8 cellular contexts compared by ENCODE assay signal in the genomic region with DNA sequence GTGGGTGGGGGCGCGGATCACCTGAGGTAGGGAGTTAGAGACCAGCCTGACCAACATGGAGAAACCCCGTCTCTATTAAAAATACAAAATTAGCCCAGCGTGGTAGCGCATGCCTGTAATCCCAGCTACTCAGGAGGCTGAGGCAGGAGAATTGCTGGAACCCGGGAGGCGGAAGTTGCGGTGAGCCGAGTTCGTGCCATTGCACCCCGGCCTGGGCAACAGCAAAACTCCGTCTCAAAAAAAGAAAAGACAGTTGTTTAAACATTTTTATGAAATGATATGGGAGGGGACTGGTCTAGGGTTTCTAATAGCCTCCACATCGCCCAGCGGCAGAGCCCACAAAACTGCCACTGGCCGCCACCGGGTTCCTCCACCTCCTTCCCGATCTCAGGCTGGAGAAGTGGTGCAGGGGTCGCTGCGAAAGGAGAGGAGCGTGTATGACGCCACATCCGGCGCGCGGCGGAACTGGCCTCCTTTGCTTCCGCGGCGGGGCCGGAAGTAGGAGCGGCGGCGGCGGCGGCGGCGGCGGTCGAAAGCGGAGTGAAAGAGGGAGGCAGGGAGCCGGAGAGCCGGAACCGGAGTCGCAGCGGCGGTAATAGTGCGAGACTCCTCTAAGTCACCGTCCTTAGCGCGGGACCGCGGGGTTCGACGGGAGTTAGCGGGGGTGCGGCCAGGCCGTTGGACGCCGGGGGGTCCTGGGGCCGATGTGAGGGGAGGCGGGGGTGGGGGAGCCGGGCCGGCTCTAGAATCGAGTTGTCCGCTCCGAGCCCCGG. TPM values are rescaled to one million over a fixed set of nuclear protein-coding genes. Genes with fewer than 3 reads are reported as not detected.
DNase-seq lines count a peak whose midpoint lies in the region; FAIRE-seq and TF ChIP-seq lines count a peak whose summit lies in the region.

A gene (plus strand): TSS at position 492 of the 773 bp plus-strand sequence. CDS start 384 bp downstream, outside the sequence.

- peak within 1 kb of the TSS; percentile 47 to 90 for H3K27ac ChIP-seq in SK-N-SH (ENCODE audit: low read depth in 2 of 2, low read length in 1 of 2)

- 6% methylated on average over 33 of the region's 67 CpGs for WGBS in SK-N-SH (ENCODE audit: low lambda C conversion rate)

- no peaks in the 10 kb centered on the region for H3K27me3 Mint-ChIP-seq in activated naive CD4-positive, alpha-beta T cell treated with anti-CD3 and anti-CD28 coated beads, Interleukin-2, amount 10 ng/mL, durations not matched to agents 7 days and 5 days

- no peaks in the 10 kb centered on the region for H3K27me3 ChIP-seq in SK-N-SH (ENCODE audit: insufficient read depth)

- peak in 1 of 2 experiments; percentile 53; a peak in 1 of 4 replicates for TF ChIP-seq EP300 in SK-N-SH (IDR thresholded peaks at IDR 0.05; ENCODE audit: borderline replicate concordance in 1 of 2, low read depth in 1 of 2, low read length in 1 of 2)

- POLR2A ChIA-PET in SK-N-SH (lab: Yijun Ruan, JAX): interaction anchor here (0.6 to 2.7 kb wide), 6 partner anchors 10 to 258 kb away, joined by 3 to 15 read pairs (median 4); a partner anchor contains a TSS

- peaks cover 49% of the 10 kb centered on the region for H3F3A ChIP-seq in SK-N-SH (replicated peaks; ENCODE audit: insufficient read depth)

- FAIRE-seq in H54 (lab: Jason Lieb, UNC): no peak

- H3K4me1 Mint-ChIP-seq in activated naive CD4-positive, alpha-beta T cell treated with anti-CD3 and anti-CD28 coated beads, Interleukin-2, amount 10 ng/mL, durations not matched to agents 7 days and 5 days: peaks cover 50% of the 10 kb centered on the region

- peak within 1 kb of the TSS; percentile 93 for H3K27ac Mint-ChIP-seq in activated naive CD4-positive, alpha-beta T cell treated with anti-CD3 and anti-CD28 coated beads, Interleukin-2, amount 10 ng/mL, durations not matched to agents 7 days and 5 days

- H3K9me2 ChIP-seq in SK-N-SH: no peaks in the 10 kb centered on the region

- H3K79me2 ChIP-seq in SK-N-SH (ENCODE audit: insufficient read depth): peaks cover 71% of the 10 kb centered on the region

- H3K9me3 Mint-ChIP-seq in activated naive CD4-positive, alpha-beta T cell treated with anti-CD3 and anti-CD28 coated beads, Interleukin-2, amount 10 ng/mL, durations not matched to agents 7 days and 5 days: no peaks in the 10 kb centered on the region

- H3K4me3 Mint-ChIP-seq in activated naive CD4-positive, alpha-beta T cell treated with anti-CD3 and anti-CD28 coated beads, Interleukin-2, amount 10 ng/mL, durations not matched to agents 7 days and 5 days: peak within 1 kb of the TSS; percentile 86

- no peak for TF ChIP-seq RAD21 in SK-N-SH (IDR thresholded peaks at IDR 0.05; ENCODE audit: low read length)

- H3K4me2 ChIP-seq in SK-N-SH: peak within 1 kb of the TSS; percentile 89

- peak; percentile 62 for TF ChIP-seq POLR2A in H54 (IDR thresholded peaks at IDR 0.05; ENCODE audit: low read depth, low read length)

- no peak; the same call in 1 of the 2 replicates for TF ChIP-seq CTCF in SK-N-SH (IDR thresholded peaks at IDR 0.05)

- peak within 1 kb of the TSS; percentile 76 to 78 for H3K4me3 ChIP-seq in SK-N-SH (ENCODE audit: low read depth in 2 of 2, low read length in 1 of 2)

- H3K4me1 ChIP-seq in SK-N-SH (ENCODE audit: control insufficient read depth in 1 of 2, insufficient read depth in 2 of 2, low read depth in 1 of 2, low read length in 1 of 2): peaks cover 5 to 18% of the 10 kb centered on the region in 2 experiments; a peak in 3 of 4 replicates

- H2AFZ ChIP-seq in SK-N-SH (ENCODE audit: low read depth): no peak within 1 kb of the TSS

- peak; percentile 82 for DNase-seq in DMS153 treated with DMSO at 0.1 percent for 48 hours (lab: John Stamatoyannopoulos, UW; ENCODE audit: unreplicated experiment)
- peak; percentile 92 for DNase-seq in H54 (ENCODE audit: insufficient read length, low spot score)
- peak; percentile 83 for DNase-seq in MV-4-11 (lab: John Stamatoyannopoulos, UW)
- DNase-seq in SK-N-SH: peak; percentile 97
- peak; percentile 95 for DNase-seq in activated naive CD4-positive, alpha-beta T cell treated with anti-CD3 and anti-CD28 coated beads, Interleukin-2, amount 10 ng/mL, durations not matched to agents 7 days and 5 days
- peak; percentile 93 for DNase-seq in germinal center (ENCODE audit: low spot score)
- peak; percentile 78 for DNase-seq in occipital lobe (lab: John Stamatoyannopoulos, UW)
- DNase-seq in superior temporal gyrus (ENCODE audit: extremely low spot score): peak; percentile 91

- no peaks in the 10 kb centered on the region for H3K9me3 ChIP-seq in SK-N-SH

- peaks cover 46% of the 10 kb centered on the region for H4K20me1 ChIP-seq in SK-N-SH (ENCODE audit: insufficient read depth)

- peaks cover 32 to 47% of the 10 kb centered on the region in 2 experiments for H3K36me3 ChIP-seq in SK-N-SH (replicated peaks in 1 of 2; ENCODE audit: control insufficient read depth in 1 of 2, insufficient read depth in 2 of 2, low read length in 1 of 2)

- peak within 1 kb of the TSS; percentile 88 for H3K9ac ChIP-seq in SK-N-SH

- CTCF ChIA-PET in SK-N-SH (lab: Yijun Ruan, JAX): interaction anchor here (1.3 to 4.4 kb wide), 3 partner anchors 16 to 59 kb away, joined by 3 to 31 read pairs (median 4); a partner anchor contains a TSS
- CTCF ChIA-PET in activated naive CD4-positive, alpha-beta T cell treated with anti-CD3 and anti-CD28 coated beads, Interleukin-2, amount 10 ng/mL, durations not matched to agents 7 days and 5 days (lab: Charles Lee): interaction anchor here (0.9 to 7.7 kb wide), 4 partner anchors 9 to 17 kb away, joined by 3 to 54 read pairs (median 6); a partner anchor contains a TSS

- H3K36me3 Mint-ChIP-seq in activated naive CD4-positive, alpha-beta T cell treated with anti-CD3 and anti-CD28 coated beads, Interleukin-2, amount 10 ng/mL, durations not matched to agents 7 days and 5 days: peaks cover 47% of the 10 kb centered on the region

TF ChIP-seq in SK-N-SH, 30 proteins besides CTCF, POLR2A, EP300 and RAD21 (continues in another document):
- TF ChIP-seq, protein P1, sequence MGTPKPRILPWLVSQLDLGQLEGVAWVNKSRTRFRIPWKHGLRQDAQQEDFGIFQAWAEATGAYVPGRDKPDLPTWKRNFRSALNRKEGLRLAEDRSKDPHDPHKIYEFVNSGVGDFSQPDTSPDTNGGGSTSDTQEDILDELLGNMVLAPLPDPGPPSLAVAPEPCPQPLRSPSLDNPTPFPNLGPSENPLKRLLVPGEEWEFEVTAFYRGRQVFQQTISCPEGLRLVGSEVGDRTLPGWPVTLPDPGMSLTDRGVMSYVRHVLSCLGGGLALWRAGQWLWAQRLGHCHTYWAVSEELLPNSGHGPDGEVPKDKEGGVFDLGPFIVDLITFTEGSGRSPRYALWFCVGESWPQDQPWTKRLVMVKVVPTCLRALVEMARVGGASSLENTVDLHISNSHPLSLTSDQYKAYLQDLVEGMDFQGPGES (IDR thresholded peaks at IDR 0.05; ENCODE audit: low read depth, low read length): no peak
- TF ChIP-seq YY1 (IDR thresholded peaks at IDR 0.05; ENCODE audit: low read depth): peak; percentile 70
- TF ChIP-seq SIN3A (IDR thresholded peaks at IDR 0.05; ENCODE audit: borderline replicate concordance, low read depth, low read length): peak; percentile 68; the same call in 1 of the 2 replicates
- peak; percentile 98 for TF ChIP-seq POLR2AphosphoS5 (IDR thresholded peaks at IDR 0.05; ENCODE audit: low read depth, low read length)
- peak; percentile 84 for TF ChIP-seq TAF1 (IDR thresholded peaks at IDR 0.05; ENCODE audit: borderline replicate concordance, low read depth, low read length)
- 0 out of 2 replicates have a peak, but pooled peaks have one; percentile 16 for TF ChIP-seq MXI1 (IDR thresholded peaks at IDR 0.05; ENCODE audit: low read depth, low read length)
- TF ChIP-seq, protein P2, sequence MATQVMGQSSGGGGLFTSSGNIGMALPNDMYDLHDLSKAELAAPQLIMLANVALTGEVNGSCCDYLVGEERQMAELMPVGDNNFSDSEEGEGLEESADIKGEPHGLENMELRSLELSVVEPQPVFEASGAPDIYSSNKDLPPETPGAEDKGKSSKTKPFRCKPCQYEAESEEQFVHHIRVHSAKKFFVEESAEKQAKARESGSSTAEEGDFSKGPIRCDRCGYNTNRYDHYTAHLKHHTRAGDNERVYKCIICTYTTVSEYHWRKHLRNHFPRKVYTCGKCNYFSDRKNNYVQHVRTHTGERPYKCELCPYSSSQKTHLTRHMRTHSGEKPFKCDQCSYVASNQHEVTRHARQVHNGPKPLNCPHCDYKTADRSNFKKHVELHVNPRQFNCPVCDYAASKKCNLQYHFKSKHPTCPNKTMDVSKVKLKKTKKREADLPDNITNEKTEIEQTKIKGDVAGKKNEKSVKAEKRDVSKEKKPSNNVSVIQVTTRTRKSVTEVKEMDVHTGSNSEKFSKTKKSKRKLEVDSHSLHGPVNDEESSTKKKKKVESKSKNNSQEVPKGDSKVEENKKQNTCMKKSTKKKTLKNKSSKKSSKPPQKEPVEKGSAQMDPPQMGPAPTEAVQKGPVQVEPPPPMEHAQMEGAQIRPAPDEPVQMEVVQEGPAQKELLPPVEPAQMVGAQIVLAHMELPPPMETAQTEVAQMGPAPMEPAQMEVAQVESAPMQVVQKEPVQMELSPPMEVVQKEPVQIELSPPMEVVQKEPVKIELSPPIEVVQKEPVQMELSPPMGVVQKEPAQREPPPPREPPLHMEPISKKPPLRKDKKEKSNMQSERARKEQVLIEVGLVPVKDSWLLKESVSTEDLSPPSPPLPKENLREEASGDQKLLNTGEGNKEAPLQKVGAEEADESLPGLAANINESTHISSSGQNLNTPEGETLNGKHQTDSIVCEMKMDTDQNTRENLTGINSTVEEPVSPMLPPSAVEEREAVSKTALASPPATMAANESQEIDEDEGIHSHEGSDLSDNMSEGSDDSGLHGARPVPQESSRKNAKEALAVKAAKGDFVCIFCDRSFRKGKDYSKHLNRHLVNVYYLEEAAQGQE (IDR thresholded peaks at IDR 0.05; ENCODE audit: low read depth, low read length): 0 out of 2 replicates have a peak, but pooled peaks have one; percentile 17
- TF ChIP-seq ELF1 (IDR thresholded peaks at IDR 0.05): peak; percentile 88
- peak; percentile 95 for TF ChIP-seq GABPA (IDR thresholded peaks at IDR 0.05; ENCODE audit: low read depth)
- no peak for TF ChIP-seq TCF12 (IDR thresholded peaks at IDR 0.05)
- TF ChIP-seq, protein P3, sequence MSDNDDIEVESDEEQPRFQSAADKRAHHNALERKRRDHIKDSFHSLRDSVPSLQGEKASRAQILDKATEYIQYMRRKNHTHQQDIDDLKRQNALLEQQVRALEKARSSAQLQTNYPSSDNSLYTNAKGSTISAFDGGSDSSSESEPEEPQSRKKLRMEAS (IDR thresholded peaks at IDR 0.05; ENCODE audit: low read depth): peak; percentile 70

RNA-seq across cellular contexts. Expression of the gene that starts here (rescaled TPM):
- 325 and 339 TPM in 2 replicates for polyA plus RNA-seq in SK-N-SH (2012; rRNA removed)
- polyA plus RNA-seq in SK-N-SH (2012; cell fraction: cytosol; rRNA removed): 180 and 242 TPM in 2 replicates
- polyA plus RNA-seq in SK-N-SH (2012; cell fraction: nucleus; rRNA removed): 296 and 355 TPM in 2 replicates
- 81.4 TPM for total RNA-seq in occipital lobe

Comparison
In these comparisons a context has a peak if more than half of its experiments do, and no peak if none do; other contexts are left out.
1. Peak in every context shown above with its lines: DNase-seq, H3K4me3 ChIP-seq and H3K27ac ChIP-seq.